ENCODE assay signal across 21 cellular contexts in genomic region chr17:32849879-32850278, GRCh38.
"Had no signal": no experiment of that assay in that cellular context is flagged by ENCODE, and none has a peak within 500 bp of the region (broad histone marks: within the 10 kb centered on the region; RNA-seq: fewer than 3 reads in every experiment).

No MANE protein-coding gene starts in this region.

- H3K4me1 ChIP-seq: esophagus muscularis mucosa, spleen had no signal

- FAIRE-seq: endometrium, frontal cortex had no signal

- H3K27me3 ChIP-seq: esophagus muscularis mucosa, heart left ventricle, spleen, transverse colon had no signal

- DNase-seq: effector memory CD4-positive, alpha-beta T cell; heart left ventricle; hippocampal formation; left colon; mammary epithelial cell; naive thymus-derived CD4-positive, alpha-beta T cell; nephron progenitor cell; posterior cingulate gyrus; spleen; stimulated activated CD4-positive, alpha-beta T cell treated with anti-CD3 and anti-CD28 coated beads, Interleukin-15, amount 100 ng/mL, for 24 hours; stimulated activated CD4-positive, alpha-beta T cell treated with anti-CD3 and anti-CD28 coated beads, Interleukin-1b, Interleukin-23, amount 100 ng/mL, for 48 hours; stimulated activated CD4-positive, alpha-beta T cell treated with anti-CD3 and anti-CD28 coated beads, Interleukin-4, amount 100 ng/mL, for 24 hours; substantia nigra; transverse colon had no signal

- ATAC-seq: heart left ventricle; left colon; naive thymus-derived CD4-positive, alpha-beta T cell; sciatic nerve; stimulated activated memory B cell treated with anti-CD40 and anti-IgM and Interleukin-4, amounts not matched to agents 10 μg/mL and 1 μg/mL and 100 μg/mL, for 72 hours had no signal

- H3K36me3 ChIP-seq: esophagus muscularis mucosa, heart left ventricle, spleen, thoracic aorta, transverse colon had no signal

- H3K9me3 ChIP-seq: esophagus muscularis mucosa, heart left ventricle, spleen, thoracic aorta, transverse colon had no signal

- H3K4me3 ChIP-seq: esophagus muscularis mucosa, heart left ventricle, spleen, thoracic aorta, transverse colon had no signal

- H3K27ac ChIP-seq: epithelial cell of prostate, esophagus muscularis mucosa, heart left ventricle, spleen, transverse colon had no signal
